Comparison of ENCODE assay signal across 1 cellular context in genomic region chr13:95660981-95661581, GRCh38.
TF ChIP-seq lines count a peak whose summit lies in the region.

No MANE protein-coding gene starts in this region.

TF ChIP-seq in GM23338, 12 proteins besides CTCF, POLR2A, EP300 and RAD21 (continued from another document):
- TF ChIP-seq ZNF462 (CRISPR knock-in tag; IDR thresholded peaks at IDR 0.05) (no peak), POLR2AphosphoS5 (IDR thresholded peaks at IDR 0.05; ENCODE audit: low read depth) (no peak)
